ENCODE assay signal across 7 cellular contexts in the genomic region with DNA sequence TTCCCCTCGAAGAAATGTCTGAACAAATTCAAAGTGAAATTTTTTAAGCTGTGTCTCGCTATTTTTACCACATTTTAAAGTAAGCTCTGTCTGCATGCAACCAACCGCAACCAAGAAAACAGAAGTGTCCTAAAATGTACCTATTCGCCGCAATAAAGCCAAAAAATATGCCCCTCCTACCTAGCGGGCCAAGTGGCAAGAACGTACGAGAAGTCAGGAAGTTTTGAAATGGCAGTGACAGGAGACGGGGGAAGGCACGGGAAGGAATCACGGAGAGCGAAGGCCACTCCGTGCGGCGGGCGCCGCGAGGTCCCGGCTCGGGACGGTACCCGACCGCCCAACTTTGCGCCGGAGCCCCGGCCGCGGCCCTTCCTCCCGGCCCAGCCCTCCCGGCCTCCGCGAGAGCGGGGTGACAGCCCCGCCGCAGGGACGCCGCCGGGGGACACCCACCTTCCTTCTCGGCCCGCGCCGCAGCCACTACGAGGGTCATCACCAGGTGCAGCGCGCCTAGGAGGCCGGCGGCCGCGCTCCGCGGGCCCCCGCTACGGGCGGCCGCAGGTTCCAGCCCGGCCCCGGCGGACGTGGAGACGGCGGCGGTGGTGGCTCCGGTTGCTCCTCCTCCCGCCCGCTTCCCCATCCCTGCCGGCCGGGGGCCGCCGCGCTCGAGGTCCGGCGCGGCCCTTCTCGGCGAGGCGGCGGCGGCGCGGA. TPM values are rescaled to one million over a fixed set of nuclear protein-coding genes. Genes with fewer than 3 reads are reported as not detected.
A peak's percentile ranks its signal among the peaks of the same experiment; 100 is the strongest.
DNase-seq lines count a peak whose midpoint lies in the region; ATAC-seq, FAIRE-seq and TF ChIP-seq lines count a peak whose summit lies in the region.

No MANE protein-coding gene starts in this region.

- H3K23ac ChIP-seq in mesendoderm (ENCODE audit: low read length) = peak overlapping the region; percentile 69

- no peaks in the 10 kb centered on the region for H3K36me3 ChIP-seq in mesendoderm (ENCODE audit: control insufficient read depth, insufficient read depth, low read length)

- H4K5ac ChIP-seq in mesendoderm (ENCODE audit: low read length) = no peak overlapping the region

- intact Hi-C loops in dorsolateral prefrontal cortex (cut with DNase I) = loop anchor here (5.0 to 10.0 kb wide), 5 partner anchors 162 to 392 kb away; no protein-coding TSS in a partner anchor

- peak; percentile 92 for FAIRE-seq in GM18507 (lab: Jason Lieb, UNC)

- peak overlapping the region; percentile 86 for H3K18ac ChIP-seq in mesendoderm (ENCODE audit: low read length)

- no peak for TF ChIP-seq CTCF in dorsolateral prefrontal cortex (IDR thresholded peaks at IDR 0.05 in 54 of 56, conservative IDR thresholded peaks at IDR 0.05 in 2 of 56; ENCODE audit: low read depth in 1 of 56, partially characterized antibody in 56 of 56)

- H2BK15ac ChIP-seq in mesendoderm (replicated peaks; ENCODE audit: low read depth) = no peak overlapping the region

- no peak for DNase-seq in GM18507 (ENCODE audit: extremely low spot score, insufficient read length, low read depth)
- DNase-seq in NCI-H1105 (lab: John Stamatoyannopoulos, UW) = peak; percentile 15
- peak; percentile 58 for DNase-seq in activated CD4-positive, alpha-beta T cell treated with anti-CD3 and anti-CD28 coated beads for 48 hours
- DNase-seq in dorsolateral prefrontal cortex = peak in 7 of 10 donors; percentile 10 to 54 (median 33)
- DNase-seq in mesendoderm = peak; percentile 48
- peak; percentile 32 to 40 for DNase-seq in stimulated activated CD8-positive, alpha-beta memory T cell treated with anti-CD3 and anti-CD28 coated beads, Interleukin-2, amount 100 ng/mL, for 48 hours (ENCODE audit: low read depth in 2 of 2)

- no peak overlapping the region for H2AK5ac ChIP-seq in mesendoderm (ENCODE audit: low read length)

- H2BK5ac ChIP-seq in mesendoderm (ENCODE audit: low read length) = peak overlapping the region; percentile 7

- peaks cover 33% of the 10 kb centered on the region for H3K79me2 ChIP-seq in mesendoderm (ENCODE audit: control insufficient read depth, insufficient read depth, low read length)

- no peaks in the 10 kb centered on the region for H3K27me3 ChIP-seq in dorsolateral prefrontal cortex
- no peaks in the 10 kb centered on the region for H3K27me3 ChIP-seq in mesendoderm (ENCODE audit: insufficient read depth, low read length, poor library complexity)

- H3K9ac ChIP-seq in mesendoderm (ENCODE audit: low read length) = peak overlapping the region; percentile 74

- peak overlapping the region; percentile 87 to 100 (median 98) for H3K27ac ChIP-seq in dorsolateral prefrontal cortex
- peak overlapping the region; percentile 99 for H3K27ac ChIP-seq in mesendoderm (ENCODE audit: low read depth, low read length)

- peaks cover 7% of the 10 kb centered on the region for H3K4me1 ChIP-seq in mesendoderm (ENCODE audit: control insufficient read depth, low read depth, low read length)

- H3K4me3 ChIP-seq in dorsolateral prefrontal cortex (peak overlapping the region; percentile 66 to 98 (median 89)), mesendoderm (ENCODE audit: low read length) (peak overlapping the region; percentile 75)

- H3K4me2 ChIP-seq in mesendoderm (ENCODE audit: low read length) = peak overlapping the region; percentile 27

- peak; percentile 42 for ATAC-seq in HG02642 (IDR thresholded peaks at IDR 0.05; ENCODE audit: poor library complexity, unreplicated experiment)

- no CpG with 5 or more reads among the region's 81 CpGs for WGBS in mesendoderm (ENCODE audit: extremely low coverage, insufficient coverage, low lambda C conversion rate)

- H3K4ac ChIP-seq in mesendoderm (ENCODE audit: low read depth, low read length) = peak overlapping the region; percentile 56

- H3K79me1 ChIP-seq in mesendoderm (ENCODE audit: low read length) = peaks cover 4% of the 10 kb centered on the region

- H4K8ac ChIP-seq in mesendoderm (ENCODE audit: low read depth, low read length) = no peak overlapping the region

- H2BK120ac ChIP-seq in mesendoderm (ENCODE audit: low read depth, low read length) = no peak overlapping the region

- H3K56ac ChIP-seq in mesendoderm (ENCODE audit: low read length) = peak overlapping the region; percentile 88

RNA-seq across cellular contexts. Expression of a gene that starts 0.6 kb away (rescaled TPM):
- 10 to 100 TPM; 31.4 to 58.3 (median 45.6) TPM for total RNA-seq in dorsolateral prefrontal cortex
- polyA plus RNA-seq in mesendoderm (2013, experiment 1 of 2) = 24.4 TPM
- polyA plus RNA-seq in mesendoderm (2013, experiment 2 of 2) = 22.9 TPM
